7 cellular contexts compared by ENCODE assay signal in the genomic region with DNA sequence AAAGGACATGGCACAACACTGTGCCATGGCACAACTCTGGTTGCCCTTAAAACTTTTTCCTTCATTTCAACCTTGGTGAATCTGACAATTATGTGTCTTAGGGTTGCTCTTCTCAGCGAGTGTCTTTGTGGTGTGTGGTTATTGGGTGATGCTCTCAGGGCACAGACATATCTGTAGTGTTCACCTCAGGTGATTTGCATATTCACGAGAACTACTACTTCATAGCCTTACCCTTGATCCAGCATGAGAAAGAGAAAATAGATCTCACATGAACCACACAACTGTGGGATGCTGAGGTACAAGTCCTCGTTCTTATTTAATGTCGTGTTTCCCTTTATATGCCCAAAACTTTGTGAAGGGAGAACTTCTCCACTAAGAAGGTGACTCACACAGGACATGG.
A peak's percentile ranks its signal among the peaks of the same experiment; 100 is the strongest.
DNase-seq lines count a peak whose midpoint lies in the region; ATAC-seq, FAIRE-seq and TF ChIP-seq lines count a peak whose summit lies in the region.
"Not testable (repeated sequence)": the region's sequence is repeated elsewhere in the genome, so short reads cannot be mapped to it uniquely, and the experiment has no call there.

No MANE protein-coding gene starts in this region.

- H3K4me3 ChIP-seq in esophagus muscularis mucosa = not testable (repeated sequence)

- peak; percentile 99 for ATAC-seq in activated T-cell treated with anti-CD3 and anti-CD28 coated beads, Interleukin-2, amount 50 U/mL, for 72 hours (replicated peaks in 1 of 2)
- ATAC-seq in activated naive CD4-positive, alpha-beta T cell treated with anti-CD3 and anti-CD28 coated beads, Interleukin-2, amount 50 U/mL, for 72 hours = peak; percentile 96 to 98

- not testable (repeated sequence) for H3K36me3 ChIP-seq in esophagus muscularis mucosa

- H3K9me3 Mint-ChIP-seq in activated CD4-positive, alpha-beta T cell treated with anti-CD3 and anti-CD28 coated beads, Interleukin-2, amount 10 ng/mL, durations not matched to agents 24 days and 14 days; activated T-cell treated with anti-CD3 and anti-CD28 coated beads, Interleukin-2, amount 50 U/mL, for 72 hours; activated naive CD4-positive, alpha-beta T cell treated with anti-CD3 and anti-CD28 coated beads, Interleukin-2, amount 50 U/mL, for 72 hours: not testable (repeated sequence)

- H3K4me1 Mint-ChIP-seq in activated CD4-positive, alpha-beta T cell treated with anti-CD3 and anti-CD28 coated beads, Interleukin-2, amount 10 ng/mL, durations not matched to agents 24 days and 14 days = peaks cover 47% of the 10 kb centered on the region
- peaks cover 46% of the 10 kb centered on the region for H3K4me1 Mint-ChIP-seq in activated T-cell treated with anti-CD3 and anti-CD28 coated beads, Interleukin-2, amount 50 U/mL, for 72 hours (ENCODE audit: low read depth)

- peaks cover 40% of the 10 kb centered on the region for H3K27me3 Mint-ChIP-seq in activated CD4-positive, alpha-beta T cell treated with anti-CD3 and anti-CD28 coated beads, Interleukin-2, amount 10 ng/mL, durations not matched to agents 24 days and 14 days
- peaks cover 22% of the 10 kb centered on the region for H3K27me3 Mint-ChIP-seq in activated T-cell treated with anti-CD3 and anti-CD28 coated beads, Interleukin-2, amount 50 U/mL, for 72 hours (ENCODE audit: low read depth)

- not testable (repeated sequence) for H3K9me3 ChIP-seq in esophagus muscularis mucosa

- intact Hi-C loops in activated CD4-positive, alpha-beta T cell treated with anti-CD3 and anti-CD28 coated beads, Interleukin-2, amount 10 ng/mL, durations not matched to agents 24 days and 14 days (cut with micrococcal nuclease); esophagus muscularis mucosa (cut with DNase I): not testable (repeated sequence)

- FAIRE-seq in GM18507 (lab: Jason Lieb, UNC) = peak; percentile 12

- peaks cover 0 to 16% (median 0%) of the 10 kb centered on the region in 4 donors for H3K27me3 ChIP-seq in esophagus muscularis mucosa

- TF ChIP-seq EP300 in esophagus muscularis mucosa (IDR thresholded peaks at IDR 0.05) = not testable (repeated sequence)

- 42% methylated on average over 4 of the region's 4 CpGs for WGBS in esophagus muscularis mucosa

- DNase-seq in GM18507 (ENCODE audit: extremely low spot score, insufficient read length, low read depth); activated naive CD4-positive, alpha-beta T cell treated with anti-CD3 and anti-CD28 coated beads, Interleukin-2, amount 50 U/mL, for 72 hours (ENCODE audit: low spot score in 2 of 2): not testable (repeated sequence)
- DNase-seq in T follicular helper cell (ENCODE audit: low read depth) (peak; percentile 21), esophagus muscularis mucosa (ENCODE audit: extremely low spot score) (peak; percentile 57)
- peak; percentile 82 for DNase-seq in activated CD4-positive, alpha-beta T cell treated with anti-CD3 and anti-CD28 coated beads, Interleukin-2, amount 10 ng/mL, durations not matched to agents 24 days and 14 days
- peak; percentile 52 to 61 for DNase-seq in activated T-cell treated with anti-CD3 and anti-CD28 coated beads, Interleukin-2, amount 50 U/mL, for 72 hours
- DNase-seq in stimulated activated CD4-positive, alpha-beta T cell treated with anti-CD3 and anti-CD28 coated beads, Interleukin-1b, Interleukin-23, amount 100 ng/mL, for 48 hours = peak; percentile 59

- H3K36me3 Mint-ChIP-seq in activated CD4-positive, alpha-beta T cell treated with anti-CD3 and anti-CD28 coated beads, Interleukin-2, amount 10 ng/mL, durations not matched to agents 24 days and 14 days (ENCODE audit: low read depth); activated T-cell treated with anti-CD3 and anti-CD28 coated beads, Interleukin-2, amount 50 U/mL, for 72 hours (ENCODE audit: insufficient read depth in 2 of 2); activated naive CD4-positive, alpha-beta T cell treated with anti-CD3 and anti-CD28 coated beads, Interleukin-2, amount 50 U/mL, for 72 hours: not testable (repeated sequence)

- TF ChIP-seq CTCF in esophagus muscularis mucosa (IDR thresholded peaks at IDR 0.05) = not testable (repeated sequence)

- H3K4me1 ChIP-seq in esophagus muscularis mucosa = not testable (repeated sequence)

- H3K27ac ChIP-seq in esophagus muscularis mucosa (replicated peaks in 1 of 4) = not testable (repeated sequence)

- TF ChIP-seq POLR2A in esophagus muscularis mucosa (IDR thresholded peaks at IDR 0.05; ENCODE audit: low read depth) = not testable (repeated sequence)

- not testable (repeated sequence) for H3K4me3 Mint-ChIP-seq in activated CD4-positive, alpha-beta T cell treated with anti-CD3 and anti-CD28 coated beads, Interleukin-2, amount 10 ng/mL, durations not matched to agents 24 days and 14 days
- peak overlapping the region; percentile 4 to 14 for H3K4me3 Mint-ChIP-seq in activated T-cell treated with anti-CD3 and anti-CD28 coated beads, Interleukin-2, amount 50 U/mL, for 72 hours

- H3K27ac Mint-ChIP-seq in activated CD4-positive, alpha-beta T cell treated with anti-CD3 and anti-CD28 coated beads, Interleukin-2, amount 10 ng/mL, durations not matched to agents 24 days and 14 days; activated T-cell treated with anti-CD3 and anti-CD28 coated beads, Interleukin-2, amount 50 U/mL, for 72 hours; activated naive CD4-positive, alpha-beta T cell treated with anti-CD3 and anti-CD28 coated beads, Interleukin-2, amount 50 U/mL, for 72 hours: not testable (repeated sequence)
